ENCODE assay signal across 11 cellular contexts in the genomic region with DNA sequence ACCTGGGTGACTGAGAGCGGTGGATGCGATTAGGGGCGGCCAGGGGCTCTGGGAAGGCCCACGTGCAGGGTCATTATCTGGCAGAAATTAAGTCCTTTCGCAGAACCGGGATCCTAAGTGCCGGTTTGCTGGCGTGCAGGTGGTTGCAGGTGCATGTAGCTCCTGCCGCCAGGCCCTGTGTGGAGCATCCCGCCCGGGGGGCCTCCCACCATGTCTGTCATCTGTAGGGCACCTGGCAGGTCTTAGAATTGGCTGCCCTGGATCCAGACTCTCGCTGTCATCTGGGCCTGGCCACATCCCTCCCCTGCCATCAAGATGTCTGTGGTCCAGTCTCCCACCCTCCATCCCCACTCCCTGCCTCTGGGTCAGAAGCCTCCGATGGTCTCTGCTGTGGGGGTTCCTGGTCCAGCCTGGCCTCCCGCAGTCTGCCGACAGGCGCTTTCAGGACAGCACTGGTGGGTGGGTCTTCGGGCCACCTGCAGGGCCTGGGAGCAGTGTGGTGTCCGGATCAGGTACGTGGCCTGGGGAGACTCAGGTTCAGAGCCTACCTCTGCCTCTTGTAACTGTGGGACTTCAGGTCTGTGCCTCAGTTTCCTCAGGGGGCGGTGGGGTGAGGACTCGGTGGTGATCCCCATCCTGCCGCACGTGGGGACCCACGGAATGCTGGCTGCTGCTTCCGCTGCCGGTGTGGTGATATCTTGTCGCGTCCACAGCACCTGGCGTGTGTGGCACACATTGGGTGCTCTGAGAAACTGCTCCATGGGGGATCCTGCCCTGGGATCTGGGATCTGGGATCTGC. TPM values are rescaled to one million over a fixed set of nuclear protein-coding genes. Genes with fewer than 3 reads are reported as not detected.
DNase-seq lines count a peak whose midpoint lies in the region; ATAC-seq and TF ChIP-seq lines count a peak whose summit lies in the region.
"Had no signal": no experiment of that assay in that cellular context is flagged by ENCODE, and none has a peak within 500 bp of the region (broad histone marks: within the 10 kb centered on the region; RNA-seq: fewer than 3 reads in every experiment).

No MANE protein-coding gene starts in this region.

- TF ChIP-seq CTCF in CD8-positive, alpha-beta T cell (IDR thresholded peaks at IDR 0.05) = no peak

- peaks cover 49% of the 10 kb centered on the region for H3K4me1 ChIP-seq in CD8-positive, alpha-beta T cell (ENCODE audit: insufficient read depth, low read length)
- no peaks in the 10 kb centered on the region for H3K4me1 ChIP-seq in iPS-15b (ENCODE audit: control insufficient read depth, insufficient read depth, low read length)

- H3K27me3 Mint-ChIP-seq in CD8-positive, alpha-beta T cell (ENCODE audit: low read depth) = peaks cover 8% of the 10 kb centered on the region
- peaks cover 32% of the 10 kb centered on the region for H3K27me3 Mint-ChIP-seq in activated CD4-positive, alpha-beta T cell treated with anti-CD3 and anti-CD28 coated beads, Interleukin-2, amount 10 ng/mL, durations not matched to agents 24 days and 14 days

- peak overlapping the region; percentile 37 for H3K9ac ChIP-seq in iPS-15b (ENCODE audit: low read depth, low read length)

- POLR2A ChIA-PET in CD8-positive, alpha-beta T cell (lab: Charles Lee) = no interaction called here

- intact Hi-C loops in CD8-positive, alpha-beta T cell (cut with DNase I, micrococcal nuclease) = loop anchor here in 1 of 2 experiments (10.0 kb wide), 1 partner anchor 455 kb away; no protein-coding TSS in a partner anchor
- intact Hi-C loops in activated CD4-positive, alpha-beta T cell treated with anti-CD3 and anti-CD28 coated beads, Interleukin-2, amount 10 ng/mL, durations not matched to agents 24 days and 14 days (cut with micrococcal nuclease) = no loop called here

- no peaks in the 10 kb centered on the region for H3K9me3 ChIP-seq in CD8-positive, alpha-beta T cell (ENCODE audit: low read length)
- no peaks in the 10 kb centered on the region for H3K9me3 ChIP-seq in iPS-15b (ENCODE audit: control insufficient read depth, insufficient read depth, low read length)

- H3K27me3 ChIP-seq in CD8-positive, alpha-beta T cell (ENCODE audit: insufficient read depth, low read length) = no peaks in the 10 kb centered on the region
- no peaks in the 10 kb centered on the region for H3K27me3 ChIP-seq in iPS-15b (ENCODE audit: control insufficient read depth, insufficient read depth, low read length)

- no peak overlapping the region for H3K27ac Mint-ChIP-seq in CD8-positive, alpha-beta T cell
- no peak overlapping the region for H3K27ac Mint-ChIP-seq in activated CD4-positive, alpha-beta T cell treated with anti-CD3 and anti-CD28 coated beads, Interleukin-2, amount 10 ng/mL, durations not matched to agents 24 days and 14 days
- H3K27ac Mint-ChIP-seq: activated T-cell treated with anti-CD3 and anti-CD28 coated beads, Interleukin-2, amount 50 U/mL, for 72 hours had no signal

- no peaks in the 10 kb centered on the region for H3K9me3 Mint-ChIP-seq in CD8-positive, alpha-beta T cell
- no peaks in the 10 kb centered on the region for H3K9me3 Mint-ChIP-seq in activated CD4-positive, alpha-beta T cell treated with anti-CD3 and anti-CD28 coated beads, Interleukin-2, amount 10 ng/mL, durations not matched to agents 24 days and 14 days
- H3K9me3 Mint-ChIP-seq: activated T-cell treated with anti-CD3 and anti-CD28 coated beads, Interleukin-2, amount 50 U/mL, for 72 hours had no signal

- CTCF ChIA-PET in CD8-positive, alpha-beta T cell (lab: Charles Lee) = interaction anchor here (2.0 to 12.5 kb wide), 3 partner anchors 8 to 137 kb away, joined by 7 to 229 read pairs (median 29); no protein-coding TSS in a partner anchor

- no peak for ATAC-seq in CD8-positive, alpha-beta T cell
- ATAC-seq in GM21367 (IDR thresholded peaks at IDR 0.05; ENCODE audit: unreplicated experiment) (no peak), HG03520 (IDR thresholded peaks at IDR 0.05; ENCODE audit: unreplicated experiment) (no peak)
- ATAC-seq: activated T-cell treated with anti-CD3 and anti-CD28 coated beads, Interleukin-2, amount 50 U/mL, for 72 hours had no signal

- peaks cover 27% of the 10 kb centered on the region for H3K4me1 Mint-ChIP-seq in CD8-positive, alpha-beta T cell (ENCODE audit: low read depth)
- H3K4me1 Mint-ChIP-seq in activated CD4-positive, alpha-beta T cell treated with anti-CD3 and anti-CD28 coated beads, Interleukin-2, amount 10 ng/mL, durations not matched to agents 24 days and 14 days = peaks cover 23% of the 10 kb centered on the region

- no peak overlapping the region for H3K27ac ChIP-seq in CD8-positive, alpha-beta T cell (ENCODE audit: low read depth, low read length)
- H3K27ac ChIP-seq in skin epidermis = peak overlapping the region in 14 of 21 experiments; percentile 15 to 89 (median 80)
- H3K27ac ChIP-seq: PC-9 had no signal

- no peaks in the 10 kb centered on the region for H3K36me3 Mint-ChIP-seq in CD8-positive, alpha-beta T cell
- H3K36me3 Mint-ChIP-seq in activated CD4-positive, alpha-beta T cell treated with anti-CD3 and anti-CD28 coated beads, Interleukin-2, amount 10 ng/mL, durations not matched to agents 24 days and 14 days (ENCODE audit: low read depth) = no peaks in the 10 kb centered on the region

- H3K4me3 Mint-ChIP-seq in CD8-positive, alpha-beta T cell = peak overlapping the region; percentile 62
- H3K4me3 Mint-ChIP-seq in activated CD4-positive, alpha-beta T cell treated with anti-CD3 and anti-CD28 coated beads, Interleukin-2, amount 10 ng/mL, durations not matched to agents 24 days and 14 days = no peak overlapping the region

- peak overlapping the region; percentile 13 for H3K4me3 ChIP-seq in CD8-positive, alpha-beta T cell (ENCODE audit: low read depth, low read length)
- no peak overlapping the region for H3K4me3 ChIP-seq in iPS-15b (ENCODE audit: low read depth, low read length)
- peak overlapping the region in 3 of 7 experiments; percentile 4 to 23 (median 7) for H3K4me3 ChIP-seq in skin epidermis
- H3K4me3 ChIP-seq: PC-9 had no signal

- no peaks in the 10 kb centered on the region for H3K36me3 ChIP-seq in CD8-positive, alpha-beta T cell (ENCODE audit: insufficient read depth, low read length)
- H3K36me3 ChIP-seq in iPS-15b (ENCODE audit: control insufficient read depth, insufficient read depth, low read length) = no peaks in the 10 kb centered on the region

- DNase-seq in CD8-positive, alpha-beta T cell = no peak
- DNase-seq in RPMI8226 (peak; percentile 59), NCI-H2196 (lab: John Stamatoyannopoulos, UW; ENCODE audit: unreplicated experiment) (no peak)
- DNase-seq in activated CD4-positive, alpha-beta T cell treated with anti-CD3 and anti-CD28 coated beads, Interleukin-2, amount 10 ng/mL, durations not matched to agents 24 days and 14 days = no peak
- DNase-seq: DND-41, PC-9 had no signal

RNA-seq across cellular contexts. Expression of gene GNA11, which starts 5.4 kb away (rescaled TPM):
- 1 to 10 TPM; 2.3 to 2.6 TPM for total RNA-seq in CD8-positive, alpha-beta T cell
- 7.4 and 10.1 TPM in 2 replicates for total RNA-seq in activated CD4-positive, alpha-beta T cell treated with anti-CD3 and anti-CD28 coated beads, Interleukin-2, amount 10 ng/mL, durations not matched to agents 24 days and 14 days

RNA-seq across cellular contexts. Expression of gene GNA15, which starts 36.3 kb away (rescaled TPM):
- total RNA-seq in CD8-positive, alpha-beta T cell = 1 to 10 TPM; 6.2 to 6.7 TPM
- total RNA-seq in activated CD4-positive, alpha-beta T cell treated with anti-CD3 and anti-CD28 coated beads, Interleukin-2, amount 10 ng/mL, durations not matched to agents 24 days and 14 days = 134 and 135 TPM in 2 replicates

RNA-seq across cellular contexts. Expression of gene TLE5, which starts 37.3 kb away (rescaled TPM):
- total RNA-seq in CD8-positive, alpha-beta T cell = 100 to 1,000 TPM; 637 to 677 TPM
- 380 and 392 TPM in 2 replicates for total RNA-seq in activated CD4-positive, alpha-beta T cell treated with anti-CD3 and anti-CD28 coated beads, Interleukin-2, amount 10 ng/mL, durations not matched to agents 24 days and 14 days

Comparison
In these comparisons a context has a peak if more than half of its experiments do, and no peak if none do; other contexts are left out.
1. RNA of gene GNA15, which starts 36.3 kb away (total RNA-seq): 134 to 135 TPM in activated CD4-positive, alpha-beta T cell treated with anti-CD3 and anti-CD28 coated beads, Interleukin-2, amount 10 ng/mL, durations not matched to agents 24 days and 14 days; 6.2 to 6.7 TPM in CD8-positive, alpha-beta T cell; every median in the first group is over 10 times any median in the second.